Comparison of ENCODE assay signal across 9 cellular contexts in the genomic region with DNA sequence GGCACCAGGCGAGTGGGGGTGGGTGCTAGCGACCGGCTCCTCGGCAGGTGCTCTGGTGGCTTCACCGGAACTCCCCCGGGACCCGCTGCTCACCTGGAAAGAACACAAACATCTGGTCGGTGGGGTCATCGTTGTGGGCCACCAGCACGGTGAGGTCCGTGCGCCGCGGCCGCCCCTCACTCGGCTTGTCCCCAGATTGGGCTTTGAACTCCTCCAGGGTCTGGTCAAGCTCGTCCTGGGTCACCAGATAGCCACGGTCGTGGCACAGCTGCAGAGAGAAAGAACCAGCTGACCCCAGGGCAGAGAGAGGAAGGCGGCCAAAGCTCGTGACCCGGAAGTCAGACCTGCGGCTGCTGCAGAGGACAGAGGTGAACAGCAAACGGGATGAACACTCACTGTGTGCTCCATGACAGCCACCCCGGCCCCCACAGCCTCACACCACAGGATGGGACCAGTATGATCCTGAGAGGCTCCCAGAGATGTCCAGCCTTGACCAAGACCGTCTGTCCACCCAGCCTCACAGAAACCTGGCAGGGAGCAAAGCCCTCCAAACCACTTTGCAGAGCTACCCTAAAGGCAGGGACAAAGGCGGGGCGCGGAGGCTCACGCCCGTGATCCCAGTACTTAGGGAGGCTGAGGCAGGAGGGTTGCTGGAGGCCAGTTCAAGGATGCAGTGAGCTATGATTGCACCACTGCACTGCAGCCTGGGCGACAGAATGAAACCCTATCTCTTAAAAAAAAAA. TPM values are rescaled to one million over a fixed set of nuclear protein-coding genes. Genes with fewer than 3 reads are reported as not detected.
A peak's percentile ranks its signal among the peaks of the same experiment; 100 is the strongest.
DNase-seq lines count a peak whose midpoint lies in the region; ATAC-seq and TF ChIP-seq lines count a peak whose summit lies in the region.
"Had no signal": no experiment of that assay in that cellular context is flagged by ENCODE, and none has a peak within 500 bp of the region (broad histone marks: within the 10 kb centered on the region; RNA-seq: fewer than 3 reads in every experiment).

No MANE protein-coding gene starts in this region.

- no peak overlapping the region for H2BK120ac ChIP-seq in mesendoderm (ENCODE audit: low read depth, low read length)

- H3K4me3 ChIP-seq in cardiac muscle cell (peak overlapping the region; percentile 73), breast epithelium (peak overlapping the region; percentile 75 to 100 (median 99)), mesendoderm (ENCODE audit: low read length) (peak overlapping the region; percentile 65), uterus (peak overlapping the region; percentile 91 to 95)

- peak overlapping the region; percentile 43 for H3K4me2 ChIP-seq in mesendoderm (ENCODE audit: low read length)

- H4K5ac ChIP-seq in mesendoderm (ENCODE audit: low read length): no peak overlapping the region

- H3K79me1 ChIP-seq in mesendoderm (ENCODE audit: low read length): peaks cover 7% of the 10 kb centered on the region

- peaks cover 20% of the 10 kb centered on the region for H3K79me2 ChIP-seq in mesendoderm (ENCODE audit: control insufficient read depth, insufficient read depth, low read length)

- no peak for TF ChIP-seq CTCF in cardiac muscle cell (IDR thresholded peaks at IDR 0.05; ENCODE audit: low read depth, low read length)
- TF ChIP-seq CTCF in breast epithelium (IDR thresholded peaks at IDR 0.05): no peak
- no peak for TF ChIP-seq CTCF in uterus (IDR thresholded peaks at IDR 0.05)

- peaks cover 6% of the 10 kb centered on the region for H3K4me1 ChIP-seq in cardiac muscle cell (ENCODE audit: low read depth)
- H3K4me1 ChIP-seq in breast epithelium: peaks cover 18 to 21% of the 10 kb centered on the region in 2 donors
- no peaks in the 10 kb centered on the region for H3K4me1 ChIP-seq in mesendoderm (ENCODE audit: control insufficient read depth, low read depth, low read length)
- peaks cover 3 to 10% of the 10 kb centered on the region in 2 donors for H3K4me1 ChIP-seq in uterus

- WGBS in mesendoderm (ENCODE audit: extremely low coverage, insufficient coverage, low lambda C conversion rate): no CpG with 5 or more reads among the region's 32 CpGs

- H3K27ac ChIP-seq in cardiac muscle cell: no peak overlapping the region
- peak overlapping the region in 1 of 2 donors; percentile 41 for H3K27ac ChIP-seq in breast epithelium
- no peak overlapping the region for H3K27ac ChIP-seq in mesendoderm (ENCODE audit: low read depth, low read length)
- H3K27ac ChIP-seq in uterus: no peak overlapping the region

- H2BK5ac ChIP-seq in mesendoderm (ENCODE audit: low read length): no peak overlapping the region

- H3K36me3 ChIP-seq in cardiac muscle cell: peaks cover 15% of the 10 kb centered on the region
- H3K36me3 ChIP-seq in breast epithelium: no peaks in the 10 kb centered on the region
- H3K36me3 ChIP-seq in mesendoderm (ENCODE audit: control insufficient read depth, insufficient read depth, low read length): no peaks in the 10 kb centered on the region
- no peaks in the 10 kb centered on the region for H3K36me3 ChIP-seq in uterus

- H2AK5ac ChIP-seq in mesendoderm (ENCODE audit: low read length): no peak overlapping the region

- no peak overlapping the region for H3K18ac ChIP-seq in mesendoderm (ENCODE audit: low read length)

- H3K27me3 ChIP-seq in cardiac muscle cell: no peaks in the 10 kb centered on the region
- no peaks in the 10 kb centered on the region for H3K27me3 ChIP-seq in breast epithelium
- no peaks in the 10 kb centered on the region for H3K27me3 ChIP-seq in mesendoderm (ENCODE audit: insufficient read depth, low read length, poor library complexity)
- H3K27me3 ChIP-seq in uterus: no peaks in the 10 kb centered on the region

- peak overlapping the region; percentile 79 for H3K9ac ChIP-seq in mesendoderm (ENCODE audit: low read length)

- no peak overlapping the region for H3K23ac ChIP-seq in mesendoderm (ENCODE audit: low read length)

- intact Hi-C loops in Right ventricle myocardium superior (cut with DNase I) (no loop called here), breast epithelium (cut with DNase I; ENCODE audit: low total_unique reads) (no loop called here), uterus (cut with DNase I; ENCODE audit: low total_unique reads) (no loop called here)

- H3K56ac ChIP-seq in mesendoderm (ENCODE audit: low read length): peak overlapping the region; percentile 86

- no peak for TF ChIP-seq POLR2A in breast epithelium (IDR thresholded peaks at IDR 0.05)
- no peak for TF ChIP-seq POLR2A in uterus (IDR thresholded peaks at IDR 0.05)

- no peak for ATAC-seq in Right ventricle myocardium superior (ENCODE audit: poor library complexity)

- H3K9me3 ChIP-seq in cardiac muscle cell (ENCODE audit: low read depth): no peaks in the 10 kb centered on the region
- no peaks in the 10 kb centered on the region for H3K9me3 ChIP-seq in breast epithelium
- H3K9me3 ChIP-seq in uterus: no peaks in the 10 kb centered on the region

- H3K4ac ChIP-seq in mesendoderm (ENCODE audit: low read depth, low read length): no peak overlapping the region

- no peak overlapping the region for H2BK15ac ChIP-seq in mesendoderm (replicated peaks; ENCODE audit: low read depth)

- H4K8ac ChIP-seq in mesendoderm (ENCODE audit: low read depth, low read length): no peak overlapping the region

- DNase-seq in cardiac muscle cell (ENCODE audit: low read depth in 1 of 2, low spot score in 1 of 2) (no peak), Right ventricle myocardium superior (no peak), breast epithelium (ENCODE audit: low spot score in 2 of 2) (no peak), mesendoderm (no peak), uterus (no peak), hypothalamus (lab: John Stamatoyannopoulos, UW) (no peak), NK-92 (lab: John Stamatoyannopoulos, UW; ENCODE audit: unreplicated experiment) (no peak)
- no peak for DNase-seq in stimulated activated CD4-positive, alpha-beta T cell treated with anti-CD3 and anti-CD28 coated beads, Interleukin-15, amount 100 ng/mL, for 24 hours
- DNase-seq: NCI-H1417 had no signal

RNA-seq across cellular contexts. Expression of gene POLR2E, which starts 1.2 kb away (rescaled TPM):
- total RNA-seq in cardiac muscle cell (371 and 410 TPM in 2 replicates), Right ventricle myocardium superior (146 TPM), breast epithelium (100 to 1,000 TPM in 1 of 3 donors, 10 to 100 TPM in 2; 65.9 to 175 (median 89.1) TPM), uterus (100 to 1,000 TPM in 1 of 4 donors, 10 to 100 TPM in 3; 13.6 to 112 (median 59.8) TPM)
- polyA plus RNA-seq in cardiac muscle cell: 409 and 487 TPM in 2 replicates
- polyA plus RNA-seq in mesendoderm (2013, experiment 1 of 2): 206 TPM
- polyA plus RNA-seq in mesendoderm (2013, experiment 2 of 2): 211 TPM

RNA-seq across cellular contexts. Expression of gene GPX4, which starts 9.8 kb away (rescaled TPM):
- total RNA-seq in cardiac muscle cell (759 and 903 TPM in 2 replicates), Right ventricle myocardium superior (345 TPM), breast epithelium (1,000 to 10,000 TPM in 1 of 3 donors, 100 to 1,000 TPM in 2; 357 to 1,796 (median 492) TPM), uterus (100 to 1,000 TPM in 3 of 4 donors, 10 to 100 TPM in 1; 68.2 to 357 (median 163) TPM)
- polyA plus RNA-seq in cardiac muscle cell: 826 and 860 TPM in 2 replicates
- polyA plus RNA-seq in mesendoderm (2013, experiment 1 of 2): 395 TPM
- 398 TPM for polyA plus RNA-seq in mesendoderm (2013, experiment 2 of 2)

RNA-seq across cellular contexts. Expression of gene ARHGAP45, which starts 27.0 kb away (rescaled TPM):
- total RNA-seq in cardiac muscle cell: 88.6 and 133 TPM in 2 replicates
- polyA plus RNA-seq in cardiac muscle cell: 39.3 and 67.5 TPM in 2 replicates
- total RNA-seq in Right ventricle myocardium superior: 5.1 TPM
- 10 to 100 TPM; 18.7 to 43.2 (median 23.9) TPM for total RNA-seq in breast epithelium
- polyA plus RNA-seq in mesendoderm (2013, experiment 1 of 2): 7.9 TPM
- polyA plus RNA-seq in mesendoderm (2013, experiment 2 of 2): 8.0 TPM
- 100 to 1,000 TPM in 1 of 4 donors, 1 to 10 TPM in 3; 4.1 to 154 (median 8.6) TPM for total RNA-seq in uterus

RNA-seq across cellular contexts. Expression of gene ABCA7, which starts 54.1 kb away (rescaled TPM):
- 43.6 and 44.0 TPM in 2 replicates for total RNA-seq in cardiac muscle cell
- polyA plus RNA-seq in cardiac muscle cell: 36.8 and 60.4 TPM in 2 replicates
- 5.2 TPM for total RNA-seq in Right ventricle myocardium superior
- total RNA-seq in breast epithelium: 10 to 100 TPM in 2 of 3 donors, 1 to 10 TPM in 1; 8.0 to 31.8 (median 26.5) TPM
- 3.9 TPM for polyA plus RNA-seq in mesendoderm (2013, experiment 1 of 2)
- 4.4 TPM for polyA plus RNA-seq in mesendoderm (2013, experiment 2 of 2)
- total RNA-seq in uterus: 10 to 100 TPM in 1 of 4 donors, 1 to 10 TPM in 2, under 1 TPM in 1; 0.59 to 10.4 (median 2.7) TPM
